12 cellular contexts compared by ENCODE assay signal in genomic region chr22:46046299-46046685, GRCh38.
A peak's percentile ranks its signal among the peaks of the same experiment; 100 is the strongest.
DNase-seq lines count a peak whose midpoint lies in the region; ATAC-seq and TF ChIP-seq lines count a peak whose summit lies in the region.
"Had no signal": no experiment of that assay in that cellular context is flagged by ENCODE, and none has a peak within 500 bp of the region (broad histone marks: within the 10 kb centered on the region; RNA-seq: fewer than 3 reads in every experiment).

No MANE protein-coding gene starts in this region.

- WGBS in testis, 2 donors: 52 to 67% methylated on average over 2 to 5 of the region's 5 CpGs

- intact Hi-C loops in dendritic cell treated with granulocyte-macrophage colony-stimulating factor and Interleukin-4, amounts not matched to agents 40 ng/mL and 50 ng/mL, for 4 days (cut with micrococcal nuclease): loop anchor here (2.0 kb wide), 1 partner anchor 39 kb away; no protein-coding TSS in a partner anchor
- intact Hi-C loops in testis (cut with DNase I; ENCODE audit: low total_unique reads): no loop called here

- peak overlapping the region; percentile 97 for H3K27ac Mint-ChIP-seq in dendritic cell treated with granulocyte-macrophage colony-stimulating factor and Interleukin-4, amounts not matched to agents 40 ng/mL and 50 ng/mL, for 4 days

- H3K36me3 ChIP-seq in mucosa of stomach (ENCODE audit: control insufficient read depth, insufficient read depth, low read length) (no peaks in the 10 kb centered on the region), testis (ENCODE audit: low read depth, missing control alignments) (no peaks in the 10 kb centered on the region)

- H3K9me3 ChIP-seq in mucosa of stomach (ENCODE audit: control insufficient read depth, low read length): no peaks in the 10 kb centered on the region
- no peaks in the 10 kb centered on the region for H3K9me3 ChIP-seq in testis

- no peaks in the 10 kb centered on the region for H3K27me3 ChIP-seq in mucosa of stomach (ENCODE audit: control insufficient read depth, insufficient read depth, low read length)
- H3K27me3 ChIP-seq in testis: no peaks in the 10 kb centered on the region

- peak overlapping the region; percentile 87 for H3K4me3 Mint-ChIP-seq in dendritic cell treated with granulocyte-macrophage colony-stimulating factor and Interleukin-4, amounts not matched to agents 40 ng/mL and 50 ng/mL, for 4 days

- no peak for TF ChIP-seq CTCF in testis (IDR thresholded peaks at IDR 0.05)

- TF ChIP-seq POLR2A in testis (IDR thresholded peaks at IDR 0.05): no peak

- H3K27me3 Mint-ChIP-seq in dendritic cell treated with granulocyte-macrophage colony-stimulating factor and Interleukin-4, amounts not matched to agents 40 ng/mL and 50 ng/mL, for 4 days: no peaks in the 10 kb centered on the region
- H3K27me3 Mint-ChIP-seq: stimulated activated naive CD8-positive, alpha-beta T cell treated with anti-CD3 and anti-CD28 coated beads, Interleukin-15, amount 100 ng/mL, for 72 hours had no signal

- H3K36me3 Mint-ChIP-seq in dendritic cell treated with granulocyte-macrophage colony-stimulating factor and Interleukin-4, amounts not matched to agents 40 ng/mL and 50 ng/mL, for 4 days (ENCODE audit: low read depth): peaks cover 30% of the 10 kb centered on the region

- H3K4me3 ChIP-seq in mucosa of stomach (ENCODE audit: low read length) (peak overlapping the region; percentile 91), testis (peak overlapping the region in 1 of 2 donors; percentile 70)

- H3K4me1 ChIP-seq in mucosa of stomach (ENCODE audit: control insufficient read depth, insufficient read depth, low read length) (peaks cover 80% of the 10 kb centered on the region), testis (peaks cover 53% of the 10 kb centered on the region)

- peak overlapping the region; percentile 97 to 98 for H3K27ac ChIP-seq in testis

- no peak for ATAC-seq in activated CD4-positive, CD25-positive, alpha-beta regulatory T cell treated with anti-CD3 and anti-CD28 coated beads, Interleukin-2, amount 50 U/mL, for 24 hours
- no peak for ATAC-seq in HG03280 (IDR thresholded peaks at IDR 0.05; ENCODE audit: unreplicated experiment)
- ATAC-seq in GM18519 (IDR thresholded peaks at IDR 0.05; ENCODE audit: low FRiP score, unreplicated experiment): no peak
- ATAC-seq in HG02973 (IDR thresholded peaks at IDR 0.05; ENCODE audit: unreplicated experiment): no peak
- ATAC-seq: HCT116 had no signal

- no peaks in the 10 kb centered on the region for H3K9me3 Mint-ChIP-seq in dendritic cell treated with granulocyte-macrophage colony-stimulating factor and Interleukin-4, amounts not matched to agents 40 ng/mL and 50 ng/mL, for 4 days
- H3K9me3 Mint-ChIP-seq: stimulated activated naive CD8-positive, alpha-beta T cell treated with anti-CD3 and anti-CD28 coated beads, Interleukin-15, amount 100 ng/mL, for 72 hours had no signal

- peak overlapping the region; percentile 95 for H3K9ac ChIP-seq in mucosa of stomach (ENCODE audit: low read length)

- peak; percentile 19 for DNase-seq in activated CD4-positive, CD25-positive, alpha-beta regulatory T cell treated with anti-CD3 and anti-CD28 coated beads, Interleukin-2, amount 50 U/mL, for 72 hours
- DNase-seq in testis: no peak
- DNase-seq: 8988T; NCI-H1105; stimulated activated naive CD8-positive, alpha-beta T cell treated with anti-CD3 and anti-CD28 coated beads, Interleukin-15, amount 100 ng/mL, for 72 hours had no signal

- peaks cover 73% of the 10 kb centered on the region for H3K4me1 Mint-ChIP-seq in dendritic cell treated with granulocyte-macrophage colony-stimulating factor and Interleukin-4, amounts not matched to agents 40 ng/mL and 50 ng/mL, for 4 days (ENCODE audit: low read depth)
